14 cellular contexts compared by ENCODE assay signal in the genomic region with DNA sequence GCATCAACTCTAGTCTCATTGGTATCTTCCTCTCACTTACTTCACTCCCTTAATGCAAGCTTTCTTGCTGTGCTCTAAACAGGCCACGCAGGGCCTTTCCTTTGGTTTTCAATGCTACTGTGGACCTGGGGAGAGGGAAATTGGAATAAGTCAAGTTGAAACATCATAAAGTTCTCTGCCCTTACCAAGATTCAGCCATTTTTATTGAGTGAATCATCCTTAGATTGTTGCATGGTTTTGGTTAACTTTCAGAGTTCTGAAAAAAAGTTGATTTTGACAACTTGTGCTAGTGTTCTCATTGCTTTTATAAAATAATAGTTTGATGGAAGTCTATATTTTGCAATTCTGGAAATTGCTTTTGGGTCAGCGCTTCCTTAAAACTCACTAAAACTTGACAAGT.
"Had no signal": no experiment of that assay in that cellular context is flagged by ENCODE, and none has a peak within 500 bp of the region (broad histone marks: within the 10 kb centered on the region; RNA-seq: fewer than 3 reads in every experiment).

No MANE protein-coding gene starts in this region.

- H3K27me3 ChIP-seq: brain microvascular endothelial cell, suprapubic skin had no signal

- H3K36me3 ChIP-seq: brain microvascular endothelial cell, suprapubic skin had no signal

- DNase-seq: activated CD4-positive, alpha-beta memory T cell treated with anti-CD3 and anti-CD28 coated beads, Interleukin-2, amount 10 ng/mL, durations not matched to agents 7 days and 5 days; activated CD4-positive, alpha-beta T cell treated with anti-CD3 and anti-CD28 coated beads for 36 hours; activated effector memory CD4-positive, alpha-beta T cell treated with Interleukin-2 at 50 U/mL for 16 hours; activated T-cell treated with anti-CD3 and anti-CD28 coated beads, Interleukin-2, amount 50 U/mL, for 24 hours; amniotic stem cell; brain microvascular endothelial cell; effector memory CD4-positive, alpha-beta T cell; nucleus accumbens; posterior cingulate gyrus; retina; small intestine had no signal

- H3K27ac ChIP-seq: brain microvascular endothelial cell, SK-N-MC, suprapubic skin had no signal

- H3K4me3 ChIP-seq: SK-N-MC, suprapubic skin had no signal

- ATAC-seq: activated CD4-positive, alpha-beta T cell treated with anti-CD3 and anti-CD28 coated beads for 36 hours; activated naive CD4-positive, alpha-beta T cell treated with anti-CD3 and anti-CD28 coated beads, Interleukin-2, amount 50 U/mL, for 72 hours had no signal

- H3K4me1 ChIP-seq: suprapubic skin had no signal
